ENCODE assay signal across 26 cellular contexts in the genomic region with DNA sequence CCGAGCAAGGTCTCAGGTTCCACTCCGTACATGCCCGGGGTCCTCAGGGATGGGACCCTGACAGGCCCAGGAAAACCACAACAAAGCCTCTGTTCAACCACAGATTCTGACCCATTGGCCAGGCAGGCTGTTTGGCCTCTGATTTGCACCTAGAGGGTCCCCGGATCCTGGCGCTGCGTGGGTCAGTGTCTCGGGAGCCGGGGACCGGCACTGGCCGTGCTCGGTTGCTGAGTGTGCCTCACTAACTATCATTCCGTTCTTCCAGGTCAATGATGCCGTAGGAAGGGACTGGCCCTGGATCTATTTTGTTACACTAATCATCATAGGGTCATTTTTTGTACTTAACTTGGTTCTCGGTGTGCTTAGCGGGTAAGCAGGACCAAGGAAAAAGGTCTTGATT.
"Had no signal": no experiment of that assay in that cellular context is flagged by ENCODE, and none has a peak within 500 bp of the region (broad histone marks: within the 10 kb centered on the region; RNA-seq: fewer than 3 reads in every experiment).

No MANE protein-coding gene starts in this region.

- H3K4me1 ChIP-seq: parathyroid adenoma, right lobe of liver, sigmoid colon, tibial nerve, vagina had no signal

- H3K9me3 ChIP-seq: ovary, psoas muscle, right lobe of liver, sigmoid colon, stomach, thoracic aorta, thyroid gland, tibial nerve, upper lobe of left lung, vagina had no signal

- ATAC-seq: naive thymus-derived CD8-positive, alpha-beta T cell; natural killer cell treated with Interleukin-12 subunit alpha and Interleukin-12 subunit beta and Interleukin-15 and Interleukin-18, amount 100 ng/mL, for 72 hours; psoas muscle; right lobe of liver; stimulated activated effector memory CD8-positive, alpha-beta T cell treated with anti-CD3 and anti-CD28 coated beads, Interleukin-12 subunit alpha, Interleukin-12 subunit beta, amount 100 ng/mL, for 72 hours; stimulated activated naive B cell treated with anti-CD40 and anti-IgM and Interleukin-4, amounts not matched to agents 10 μg/mL and 1 μg/mL and 100 μg/mL, for 72 hours had no signal

- H3K27ac ChIP-seq: ovary, parathyroid adenoma, psoas muscle, right lobe of liver, sigmoid colon, stomach, thoracic aorta, thyroid gland, tibial nerve, upper lobe of left lung, vagina had no signal

- H3K36me3 ChIP-seq: ovary, right lobe of liver, thoracic aorta, thyroid gland, tibial nerve, vagina had no signal

- H3K4me3 ChIP-seq: ovary, psoas muscle, right lobe of liver, sigmoid colon, stomach, thoracic aorta, thyroid gland, tibial nerve, upper lobe of left lung, vagina had no signal

- H3K27me3 ChIP-seq: ovary, right lobe of liver, sigmoid colon, stomach, thyroid gland, tibial nerve, upper lobe of left lung, vagina had no signal

- DNase-seq: naive B cell; naive thymus-derived CD8-positive, alpha-beta T cell; nephron progenitor cell; occipital lobe; ovary; posterior cingulate gyrus; psoas muscle; right lobe of liver; sigmoid colon; small intestine; stimulated activated CD4-positive, alpha-beta T cell treated with anti-CD3 and anti-CD28 coated beads, Interleukin-15, amount 100 ng/mL, for 24 hours; stimulated activated CD4-positive, alpha-beta T cell treated with anti-CD3 and anti-CD28 coated beads, Interleukin-2, amount 100 ng/mL, for 24 hours; stimulated activated CD4-positive, alpha-beta T cell treated with anti-CD3 and anti-CD28 coated beads, Interleukin-2, amount 100 ng/mL, for 48 hours; stimulated activated CD4-positive, alpha-beta T cell treated with anti-CD3 and anti-CD28 coated beads, Interleukin-4, amount 100 ng/mL, for 24 hours; stimulated activated naive B cell treated with anti-CD40 and anti-IgM and Interleukin-4, amounts not matched to agents 10 μg/mL and 1 μg/mL and 100 μg/mL, for 72 hours; stimulated activated naive CD4-positive, alpha-beta T cell treated with Interleukin-2 at 50 U/mL for 16 hours; stomach; trophoblast cell had no signal
